ENCODE assay signal across 7 cellular contexts in genomic region chr16:76265434-76266045, GRCh38.
DNase-seq lines count a peak whose midpoint lies in the region; ATAC-seq and TF ChIP-seq lines count a peak whose summit lies in the region.

No MANE protein-coding gene starts in this region.

- peak; percentile 88 for ATAC-seq in GM19395 (IDR thresholded peaks at IDR 0.05; ENCODE audit: unreplicated experiment)
- ATAC-seq in HG03439 (IDR thresholded peaks at IDR 0.05; ENCODE audit: unreplicated experiment): peak; percentile 81
- ATAC-seq in SK-N-SH treated with all-trans-retinoic acid at 6 μM for 48 hours: no peak

- DNase-seq in ELR (ENCODE audit: low read depth) (peak; percentile 17), iPS-NIHi7 (ENCODE audit: extremely low spot score) (peak; percentile 74), GDM1 (lab: John Stamatoyannopoulos, UW) (no peak)
- no peak for DNase-seq in effector CD4-positive, alpha-beta T cell

TF ChIP-seq in SK-N-SH treated with all-trans-retinoic acid at 6 μM for 48 hours, 23 proteins besides CTCF, POLR2A, EP300 and RAD21:
- TF ChIP-seq ZFP3 (CRISPR knock-in tag; IDR thresholded peaks at IDR 0.05): no peak
- peak; percentile 25; the same call in 1 of the 2 replicates for TF ChIP-seq ISL1 (CRISPR knock-in tag; IDR thresholded peaks at IDR 0.05)
- no peak for TF ChIP-seq CREB5 (CRISPR knock-in tag; IDR thresholded peaks at IDR 0.05; ENCODE audit: low read depth)

Comparison
In these comparisons a context has a peak if more than half of its experiments do, and no peak if none do; other contexts are left out.
1. DNase-seq: peak in ELR (single experiment) and iPS-NIHi7 (single experiment); none in GDM1 (single experiment) and effector CD4-positive, alpha-beta T cell (single experiment).